31 cellular contexts compared by ENCODE assay signal in genomic region chr17:74832421-74832820, GRCh38. TPM values are rescaled to one million over a fixed set of nuclear protein-coding genes. Genes with fewer than 3 reads are reported as not detected.
DNase-seq lines count a peak whose midpoint lies in the region; ATAC-seq and TF ChIP-seq lines count a peak whose summit lies in the region.
"Had no signal": no experiment of that assay in that cellular context is flagged by ENCODE, and none has a peak within 500 bp of the region (broad histone marks: within the 10 kb centered on the region; RNA-seq: fewer than 3 reads in every experiment).

No MANE protein-coding gene starts in this region.

- DNase-seq in NCI-H748 (lab: John Stamatoyannopoulos, UW; ENCODE audit: unreplicated experiment) (peak; percentile 3), NCI-H748 treated with DMSO at 0.1 percent for 48 hours (lab: John Stamatoyannopoulos, UW) (no peak), activated B cell treated with CpG ODN at 0.5 μM for 24 hours (no peak), naive B cell (no peak), NCI-H2196 treated with DMSO at 0.1 percent for 48 hours (lab: John Stamatoyannopoulos, UW; ENCODE audit: unreplicated experiment) (no peak), left ventricle myocardium inferior (no peak), foreskin keratinocyte (no peak)
- DNase-seq in activated CD4-positive, alpha-beta T cell treated with anti-CD3 and anti-CD28 coated beads for 36 hours = no peak
- DNase-seq: activated CD4-positive, CD25-positive, alpha-beta regulatory T cell treated with anti-CD3 and anti-CD28 coated beads, Interleukin-2, amount 50 U/mL, for 72 hours; activated CD8-positive, alpha-beta memory T cell treated with anti-CD3 and anti-CD28 coated beads, Interleukin-2, amount 50 U/mL, for 48 hours; activated CD8-positive, alpha-beta T cell treated with anti-CD3 and anti-CD28 coated beads for 36 hours; activated naive CD4-positive, alpha-beta T cell treated with anti-CD3 and anti-CD28 coated beads for 36 hours; CD4-positive, CD25-positive, alpha-beta regulatory T cell; endodermal cell; head of caudate nucleus; MM.1S; NCI-H1436 treated with DMSO at 0.1 percent for 48 hours; NCI-H2081 treated with DMSO at 0.1 percent for 48 hours; substantia nigra; T-helper 2 cell; upper lobe of left lung had no signal

- no peak overlapping the region for H3K4me3 ChIP-seq in left ventricle myocardium inferior
- H3K4me3 ChIP-seq: SK-N-MC, upper lobe of left lung had no signal

- POLR2A ChIA-PET in activated B cell treated with CpG ODN at 0.5 μM for 24 hours (lab: Charles Lee) = interaction anchor here (0.7 kb wide), 1 partner anchor 11 kb away, joined by 3 read pairs; no protein-coding TSS in a partner anchor
- POLR2A ChIA-PET in activated CD4-positive, alpha-beta T cell treated with anti-CD3 and anti-CD28 coated beads for 36 hours (lab: Charles Lee) = no interaction called here

- no peaks in the 10 kb centered on the region for H3K4me1 ChIP-seq in left ventricle myocardium inferior
- H3K4me1 ChIP-seq in foreskin keratinocyte = no peaks in the 10 kb centered on the region

- H3K4me1 Mint-ChIP-seq in activated B cell treated with CpG ODN at 0.5 μM for 24 hours (peaks cover 39% of the 10 kb centered on the region), naive B cell (peaks cover 17 to 34% (median 32%) of the 10 kb centered on the region in 3 donors)
- H3K4me1 Mint-ChIP-seq in activated CD4-positive, alpha-beta T cell treated with anti-CD3 and anti-CD28 coated beads for 36 hours = no peaks in the 10 kb centered on the region
- H3K4me1 Mint-ChIP-seq: CD4-positive, CD25-positive, alpha-beta regulatory T cell; endodermal cell had no signal

- H3K27ac ChIP-seq in left ventricle myocardium inferior (replicated peaks) (no peak overlapping the region), foreskin keratinocyte (no peak overlapping the region)
- H3K27ac ChIP-seq: HL-60, SK-N-MC, upper lobe of left lung had no signal

- H3K9me3 Mint-ChIP-seq in activated B cell treated with CpG ODN at 0.5 μM for 24 hours = no peaks in the 10 kb centered on the region
- H3K9me3 Mint-ChIP-seq in naive B cell = no peaks in the 10 kb centered on the region
- H3K9me3 Mint-ChIP-seq in activated CD4-positive, alpha-beta T cell treated with anti-CD3 and anti-CD28 coated beads for 36 hours (ENCODE audit: low read depth) = no peaks in the 10 kb centered on the region
- H3K9me3 Mint-ChIP-seq: activated CD8-positive, alpha-beta T cell treated with anti-CD3 and anti-CD28 coated beads for 36 hours; activated naive CD4-positive, alpha-beta T cell treated with anti-CD3 and anti-CD28 coated beads for 36 hours; activated T-helper 1 cell treated with anti-CD3 and anti-CD28 coated beads, Interleukin-12 subunit alpha, Interleukin-12 subunit beta, Interleukin-2, Interleukin-4 antibody, amounts not matched to agents 30 ng/mL and 10 ng/mL and 1 ng/mL, durations not matched to agents 14 hours and 24 hours and 36 hours; CD4-positive, CD25-positive, alpha-beta regulatory T cell; dendritic cell treated with granulocyte-macrophage colony-stimulating factor and Interleukin-4, amounts not matched to agents 40 ng/mL and 50 ng/mL, for 4 days; endodermal cell; natural killer cell treated with Interleukin-12 subunit alpha and Interleukin-12 subunit beta and Interleukin-15 and Interleukin-18, amount 100 ng/mL, for 72 hours; stimulated activated effector memory CD8-positive, alpha-beta T cell treated with anti-CD3 and anti-CD28 coated beads, Interleukin-12 subunit alpha, Interleukin-12 subunit beta, amount 100 ng/mL, for 72 hours had no signal

- H3K27me3 ChIP-seq in left ventricle myocardium inferior (ENCODE audit: low read depth) (no peaks in the 10 kb centered on the region), foreskin keratinocyte (no peaks in the 10 kb centered on the region)
- H3K27me3 ChIP-seq: upper lobe of left lung had no signal

- H3K27ac Mint-ChIP-seq in activated B cell treated with CpG ODN at 0.5 μM for 24 hours (peak overlapping the region; percentile 60), naive B cell (peak overlapping the region in 3 of 6 donors; percentile 60 to 81 (median 76))
- no peak overlapping the region for H3K27ac Mint-ChIP-seq in activated CD4-positive, alpha-beta T cell treated with anti-CD3 and anti-CD28 coated beads for 36 hours
- H3K27ac Mint-ChIP-seq: activated CD8-positive, alpha-beta T cell treated with anti-CD3 and anti-CD28 coated beads for 36 hours; activated naive CD4-positive, alpha-beta T cell treated with anti-CD3 and anti-CD28 coated beads for 36 hours; activated T-helper 1 cell treated with anti-CD3 and anti-CD28 coated beads, Interleukin-12 subunit alpha, Interleukin-12 subunit beta, Interleukin-2, Interleukin-4 antibody, amounts not matched to agents 30 ng/mL and 10 ng/mL and 1 ng/mL, durations not matched to agents 14 hours and 24 hours and 36 hours; CD4-positive, CD25-positive, alpha-beta regulatory T cell; dendritic cell treated with granulocyte-macrophage colony-stimulating factor and Interleukin-4, amounts not matched to agents 40 ng/mL and 50 ng/mL, for 4 days; natural killer cell treated with Interleukin-12 subunit alpha and Interleukin-12 subunit beta and Interleukin-15 and Interleukin-18, amount 100 ng/mL, for 72 hours; stimulated activated effector memory CD8-positive, alpha-beta T cell treated with anti-CD3 and anti-CD28 coated beads, Interleukin-12 subunit alpha, Interleukin-12 subunit beta, amount 100 ng/mL, for 72 hours had no signal

- intact Hi-C loops in activated B cell treated with CpG ODN at 0.5 μM for 24 hours (cut with micrococcal nuclease) = no loop called here
- intact Hi-C loops in activated CD4-positive, alpha-beta T cell treated with anti-CD3 and anti-CD28 coated beads for 36 hours (cut with DNase I, micrococcal nuclease) = no loop called here
- intact Hi-C loops in left ventricle myocardium inferior (cut with micrococcal nuclease) = loop anchor here (5.0 kb wide), 1 partner anchor 45 kb away; no protein-coding TSS in a partner anchor

- ATAC-seq in activated B cell treated with CpG ODN at 0.5 μM for 24 hours (ENCODE audit: low read depth) = peak; percentile 59
- peak; percentile 35 to 44 for ATAC-seq in naive B cell (ENCODE audit: low read depth in 2 of 2)
- no peak for ATAC-seq in activated CD4-positive, alpha-beta T cell treated with anti-CD3 and anti-CD28 coated beads for 36 hours
- no peak for ATAC-seq in foreskin keratinocyte
- ATAC-seq: activated CD8-positive, alpha-beta T cell treated with anti-CD3 and anti-CD28 coated beads for 36 hours; natural killer cell treated with Interleukin-12 subunit alpha and Interleukin-12 subunit beta and Interleukin-15 and Interleukin-18, amount 100 ng/mL, for 72 hours; stimulated activated effector memory CD8-positive, alpha-beta T cell treated with anti-CD3 and anti-CD28 coated beads, Interleukin-12 subunit alpha, Interleukin-12 subunit beta, amount 100 ng/mL, for 72 hours had no signal

- H3K36me3 Mint-ChIP-seq in activated B cell treated with CpG ODN at 0.5 μM for 24 hours (ENCODE audit: low read depth) (peaks cover 17% of the 10 kb centered on the region), naive B cell (no peaks in the 10 kb centered on the region)
- H3K36me3 Mint-ChIP-seq in activated CD4-positive, alpha-beta T cell treated with anti-CD3 and anti-CD28 coated beads for 36 hours (ENCODE audit: low read depth) = peaks cover 13% of the 10 kb centered on the region
- H3K36me3 Mint-ChIP-seq: natural killer cell treated with Interleukin-12 subunit alpha and Interleukin-12 subunit beta and Interleukin-15 and Interleukin-18, amount 100 ng/mL, for 72 hours had no signal

- no peaks in the 10 kb centered on the region for H3K27me3 Mint-ChIP-seq in activated B cell treated with CpG ODN at 0.5 μM for 24 hours
- no peaks in the 10 kb centered on the region for H3K27me3 Mint-ChIP-seq in naive B cell
- no peaks in the 10 kb centered on the region for H3K27me3 Mint-ChIP-seq in activated CD4-positive, alpha-beta T cell treated with anti-CD3 and anti-CD28 coated beads for 36 hours
- H3K27me3 Mint-ChIP-seq: activated CD8-positive, alpha-beta T cell treated with anti-CD3 and anti-CD28 coated beads for 36 hours; CD4-positive, CD25-positive, alpha-beta regulatory T cell; dendritic cell treated with granulocyte-macrophage colony-stimulating factor and Interleukin-4, amounts not matched to agents 40 ng/mL and 50 ng/mL, for 4 days; natural killer cell treated with Interleukin-12 subunit alpha and Interleukin-12 subunit beta and Interleukin-15 and Interleukin-18, amount 100 ng/mL, for 72 hours had no signal

- CTCF ChIA-PET in activated B cell treated with CpG ODN at 0.5 μM for 24 hours (lab: Charles Lee) = interaction anchor here (3.2 kb wide), 1 partner anchor 11 kb away, joined by 14 read pairs; no protein-coding TSS in a partner anchor
- CTCF ChIA-PET in activated CD4-positive, alpha-beta T cell treated with anti-CD3 and anti-CD28 coated beads for 36 hours (lab: Charles Lee) = interaction anchor here (0.7 to 1.9 kb wide), 4 partner anchors 10 to 49 kb away, joined by 3 to 6 read pairs (median 4); no protein-coding TSS in a partner anchor

- peaks cover 10% of the 10 kb centered on the region for H3K36me3 ChIP-seq in left ventricle myocardium inferior

- no peak overlapping the region for H3K4me3 Mint-ChIP-seq in activated B cell treated with CpG ODN at 0.5 μM for 24 hours
- peak overlapping the region in 3 of 8 donors; percentile 18 to 75 (median 52) for H3K4me3 Mint-ChIP-seq in naive B cell
- no peak overlapping the region for H3K4me3 Mint-ChIP-seq in activated CD4-positive, alpha-beta T cell treated with anti-CD3 and anti-CD28 coated beads for 36 hours
- H3K4me3 Mint-ChIP-seq: activated CD8-positive, alpha-beta T cell treated with anti-CD3 and anti-CD28 coated beads for 36 hours; activated naive CD4-positive, alpha-beta T cell treated with anti-CD3 and anti-CD28 coated beads for 36 hours; activated T-helper 1 cell treated with anti-CD3 and anti-CD28 coated beads, Interleukin-12 subunit alpha, Interleukin-12 subunit beta, Interleukin-2, Interleukin-4 antibody, amounts not matched to agents 30 ng/mL and 10 ng/mL and 1 ng/mL, durations not matched to agents 14 hours and 24 hours and 36 hours; CD4-positive, CD25-positive, alpha-beta regulatory T cell; dendritic cell treated with granulocyte-macrophage colony-stimulating factor and Interleukin-4, amounts not matched to agents 40 ng/mL and 50 ng/mL, for 4 days; endodermal cell; natural killer cell treated with Interleukin-12 subunit alpha and Interleukin-12 subunit beta and Interleukin-15 and Interleukin-18, amount 100 ng/mL, for 72 hours; stimulated activated effector memory CD8-positive, alpha-beta T cell treated with anti-CD3 and anti-CD28 coated beads, Interleukin-12 subunit alpha, Interleukin-12 subunit beta, amount 100 ng/mL, for 72 hours had no signal

- no peaks in the 10 kb centered on the region for H3K9me3 ChIP-seq in left ventricle myocardium inferior (replicated peaks)
- H3K9me3 ChIP-seq: upper lobe of left lung had no signal

- TF ChIP-seq CTCF in activated B cell treated with CpG ODN at 0.5 μM for 24 hours (IDR thresholded peaks at IDR 0.05) (no peak), left ventricle myocardium inferior (IDR thresholded peaks at IDR 0.05; ENCODE audit: borderline replicate concordance) (no peak), foreskin keratinocyte (conservative IDR thresholded peaks at IDR 0.05) (no peak)

RNA-seq across cellular contexts. Expression of gene GRIN2C, which starts 27.3 kb away (rescaled TPM):
- total RNA-seq in activated B cell treated with CpG ODN at 0.5 μM for 24 hours (not detected in 2 replicates), left ventricle myocardium inferior (0.52 TPM), foreskin keratinocyte (not detected in 2 replicates)
- polyA plus RNA-seq in naive B cell (ENCODE audit: low read depth in 6 of 6) (under 1 TPM in 2 of 6 donors, not detected in 4; 0.04 to 0.05 TPM), foreskin keratinocyte (not detected in 2 replicates)
- total RNA-seq in activated CD4-positive, alpha-beta T cell treated with anti-CD3 and anti-CD28 coated beads for 36 hours = not detected
- total RNA-seq: activated CD8-positive, alpha-beta T cell treated with anti-CD3 and anti-CD28 coated beads for 36 hours; CD4-positive, CD25-positive, alpha-beta regulatory T cell; Daoy; H7; mononuclear cell; natural killer cell treated with Interleukin-12 subunit alpha and Interleukin-12 subunit beta and Interleukin-15 and Interleukin-18, amount 100 ng/mL, for 72 hours had no signal
- polyA plus RNA-seq: CD4-positive, CD25-positive, alpha-beta regulatory T cell; keratinocyte had no signal

RNA-seq across cellular contexts. Expression of gene FDXR, which starts 40.4 kb away (rescaled TPM):
- total RNA-seq in activated B cell treated with CpG ODN at 0.5 μM for 24 hours (4.6 and 5.5 TPM in 2 replicates), left ventricle myocardium inferior (5.7 TPM), foreskin keratinocyte (20.9 and 23.1 TPM in 2 replicates)
- polyA plus RNA-seq in naive B cell (ENCODE audit: low read depth in 6 of 6) (1 to 10 TPM in 5 of 6 donors, not detected in 1; 1.2 to 6.1 (median 3.9) TPM), foreskin keratinocyte (24.7 and 26.3 TPM in 2 replicates)
- total RNA-seq in activated CD4-positive, alpha-beta T cell treated with anti-CD3 and anti-CD28 coated beads for 36 hours = 10 to 100 TPM; 19.1 to 21.3 TPM

RNA-seq across cellular contexts. Expression of gene NAT9, which starts 56.3 kb away (rescaled TPM):
- total RNA-seq in activated B cell treated with CpG ODN at 0.5 μM for 24 hours (59.4 and 79.7 TPM in 2 replicates), left ventricle myocardium inferior (18.6 TPM), foreskin keratinocyte (29.3 and 34.2 TPM in 2 replicates)
- polyA plus RNA-seq in naive B cell (ENCODE audit: low read depth in 6 of 6) (10 to 100 TPM in 5 of 6 donors, 1 to 10 TPM in 1; 9.6 to 29.0 (median 15.6) TPM), foreskin keratinocyte (32.4 and 35.0 TPM in 2 replicates)
- 10 to 100 TPM; 23.7 to 39.6 TPM for total RNA-seq in activated CD4-positive, alpha-beta T cell treated with anti-CD3 and anti-CD28 coated beads for 36 hours

Comparison
In these comparisons a context has a peak if more than half of its experiments do, and no peak if none do; other contexts are left out.
1. ATAC-seq: peak in activated B cell treated with CpG ODN at 0.5 μM for 24 hours (single experiment) and naive B cell (2 of 2); none in activated CD4-positive, alpha-beta T cell treated with anti-CD3 and anti-CD28 coated beads for 36 hours (single experiment) and foreskin keratinocyte (single experiment).